Comparison of ENCODE assay signal across 2 cellular contexts in the genomic region with DNA sequence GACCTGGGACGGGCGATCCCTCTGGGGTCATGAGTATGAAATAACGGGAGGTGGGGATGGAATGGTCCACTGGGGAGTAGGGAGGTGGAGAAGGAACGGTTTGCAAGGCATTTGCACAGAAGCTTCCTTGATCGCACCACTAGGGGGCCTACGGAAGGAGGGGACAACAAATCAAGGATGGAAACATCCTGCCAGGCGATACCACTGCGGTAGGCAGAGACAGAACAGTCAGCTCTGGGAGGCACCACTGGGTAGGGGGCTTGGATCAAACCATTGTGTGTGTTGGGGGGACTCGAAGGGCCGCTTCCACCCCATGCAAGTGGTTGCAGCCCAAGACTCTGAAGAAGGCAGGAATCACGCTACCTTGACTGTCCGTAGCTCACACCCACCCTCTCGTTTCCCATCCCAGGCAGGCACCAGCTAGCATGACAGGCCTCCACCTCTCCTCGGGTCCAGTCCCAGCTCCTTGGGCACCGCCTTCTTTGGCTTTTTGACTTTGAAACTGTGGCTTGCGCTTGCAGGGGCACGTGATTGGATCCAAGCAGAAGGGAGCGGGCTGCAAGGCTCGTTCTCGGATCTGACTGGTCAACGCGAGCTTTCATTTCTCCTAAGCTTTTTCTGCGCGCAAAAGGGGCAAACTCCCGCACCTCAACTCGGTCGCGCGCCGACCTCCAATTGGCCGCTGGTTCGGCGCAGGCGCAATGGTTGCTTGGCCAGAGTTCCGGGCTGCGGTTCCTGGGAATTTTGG.
TF ChIP-seq lines count a peak whose summit lies in the region.

No MANE protein-coding gene starts in this region.

TF ChIP-seq in HEK293, 187 proteins besides CTCF, POLR2A, EP300 and RAD21:
- TF ChIP-seq, protein P1, sequence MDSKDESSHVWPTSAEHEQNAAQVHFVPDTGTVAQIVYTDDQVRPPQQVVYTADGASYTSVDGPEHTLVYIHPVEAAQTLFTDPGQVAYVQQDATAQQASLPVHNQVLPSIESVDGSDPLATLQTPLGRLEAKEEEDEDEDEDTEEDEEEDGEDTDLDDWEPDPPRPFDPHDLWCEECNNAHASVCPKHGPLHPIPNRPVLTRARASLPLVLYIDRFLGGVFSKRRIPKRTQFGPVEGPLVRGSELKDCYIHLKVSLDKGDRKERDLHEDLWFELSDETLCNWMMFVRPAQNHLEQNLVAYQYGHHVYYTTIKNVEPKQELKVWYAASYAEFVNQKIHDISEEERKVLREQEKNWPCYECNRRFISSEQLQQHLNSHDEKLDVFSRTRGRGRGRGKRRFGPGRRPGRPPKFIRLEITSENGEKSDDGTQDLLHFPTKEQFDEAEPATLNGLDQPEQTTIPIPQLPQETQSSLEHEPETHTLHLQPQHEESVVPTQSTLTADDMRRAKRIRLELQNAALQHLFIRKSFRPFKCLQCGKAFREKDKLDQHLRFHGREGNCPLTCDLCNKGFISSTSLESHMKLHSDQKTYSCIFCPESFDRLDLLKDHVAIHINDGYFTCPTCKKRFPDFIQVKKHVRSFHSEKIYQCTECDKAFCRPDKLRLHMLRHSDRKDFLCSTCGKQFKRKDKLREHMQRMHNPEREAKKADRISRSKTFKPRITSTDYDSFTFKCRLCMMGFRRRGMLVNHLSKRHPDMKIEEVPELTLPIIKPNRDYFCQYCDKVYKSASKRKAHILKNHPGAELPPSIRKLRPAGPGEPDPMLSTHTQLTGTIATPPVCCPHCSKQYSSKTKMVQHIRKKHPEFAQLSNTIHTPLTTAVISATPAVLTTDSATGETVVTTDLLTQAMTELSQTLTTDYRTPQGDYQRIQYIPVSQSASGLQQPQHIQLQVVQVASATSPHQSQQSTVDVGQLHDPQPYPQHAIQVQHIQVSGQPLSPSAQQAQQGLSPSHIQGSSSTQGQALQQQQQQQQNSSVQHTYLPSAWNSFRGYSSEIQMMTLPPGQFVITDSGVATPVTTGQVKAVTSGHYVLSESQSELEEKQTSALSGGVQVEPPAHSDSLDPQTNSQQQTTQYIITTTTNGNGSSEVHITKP (tag by site-specific recombination; IDR thresholded peaks at IDR 0.05) = peak; percentile 93
- TF ChIP-seq ZNF549 (tag by site-specific recombination; IDR thresholded peaks at IDR 0.05) = no peak
- TF ChIP-seq ZNF391 (tag by site-specific recombination; IDR thresholded peaks at IDR 0.05; ENCODE audit: borderline replicate concordance, low read depth) = no peak
- TF ChIP-seq TRIM28 (IDR thresholded peaks at IDR 0.05; ENCODE audit: borderline replicate concordance, low read length) = 0 out of 2 replicates have a peak, but pooled peaks have one; percentile 33

TF ChIP-seq in HepG2, 621 proteins besides CTCF, POLR2A, EP300 and RAD21:
- no peak for TF ChIP-seq HOXD1 (CRISPR knock-in tag; IDR thresholded peaks at IDR 0.05)
- TF ChIP-seq NR2F6 (IDR thresholded peaks at IDR 0.05) = no peak
- TF ChIP-seq NR2F6 (CRISPR knock-in tag; IDR thresholded peaks at IDR 0.05) = no peak
- no peak for TF ChIP-seq ZNF607 (CRISPR knock-in tag; IDR thresholded peaks at IDR 0.05; ENCODE audit: borderline replicate concordance)
- TF ChIP-seq, protein P2, sequence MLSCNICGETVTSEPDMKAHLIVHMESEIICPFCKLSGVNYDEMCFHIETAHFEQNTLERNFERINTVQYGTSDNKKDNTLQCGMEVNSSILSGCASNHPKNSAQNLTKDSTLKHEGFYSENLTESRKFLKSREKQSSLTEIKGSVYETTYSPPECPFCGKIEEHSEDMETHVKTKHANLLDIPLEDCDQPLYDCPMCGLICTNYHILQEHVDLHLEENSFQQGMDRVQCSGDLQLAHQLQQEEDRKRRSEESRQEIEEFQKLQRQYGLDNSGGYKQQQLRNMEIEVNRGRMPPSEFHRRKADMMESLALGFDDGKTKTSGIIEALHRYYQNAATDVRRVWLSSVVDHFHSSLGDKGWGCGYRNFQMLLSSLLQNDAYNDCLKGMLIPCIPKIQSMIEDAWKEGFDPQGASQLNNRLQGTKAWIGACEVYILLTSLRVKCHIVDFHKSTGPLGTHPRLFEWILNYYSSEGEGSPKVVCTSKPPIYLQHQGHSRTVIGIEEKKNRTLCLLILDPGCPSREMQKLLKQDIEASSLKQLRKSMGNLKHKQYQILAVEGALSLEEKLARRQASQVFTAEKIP (CRISPR knock-in tag; IDR thresholded peaks at IDR 0.05; ENCODE audit: borderline replicate concordance) = no peak
- no peak for TF ChIP-seq ZNF333 (CRISPR knock-in tag; IDR thresholded peaks at IDR 0.05; ENCODE audit: borderline replicate concordance)
- TF ChIP-seq ZNF326 (CRISPR knock-in tag; IDR thresholded peaks at IDR 0.05; ENCODE audit: borderline replicate concordance) = no peak
- no peak for TF ChIP-seq ZFAT (CRISPR knock-in tag; conservative IDR thresholded peaks at IDR 0.05)
- TF ChIP-seq, protein P1 (CRISPR knock-in tag; IDR thresholded peaks at IDR 0.05; ENCODE audit: low read depth) = peak; percentile 49; the same call in 1 of the 2 replicates
- TF ChIP-seq SMC3 (IDR thresholded peaks at IDR 0.05; ENCODE audit: low read length) = peak; percentile 21; the same call in 1 of the 2 replicates
- no peak for TF ChIP-seq YY1 (IDR thresholded peaks at IDR 0.05; ENCODE audit: insufficient read depth, insufficient replicate concordance, low read depth, low read length)
- peak; percentile 26 for TF ChIP-seq STAG1 (CRISPR knock-in tag; IDR thresholded peaks at IDR 0.05)
- TF ChIP-seq EEA1 (CRISPR knock-in tag; IDR thresholded peaks at IDR 0.05; ENCODE audit: borderline replicate concordance) = no peak
- no peak for TF ChIP-seq ZNF672 (CRISPR knock-in tag; IDR thresholded peaks at IDR 0.05)
- TF ChIP-seq, protein P3, sequence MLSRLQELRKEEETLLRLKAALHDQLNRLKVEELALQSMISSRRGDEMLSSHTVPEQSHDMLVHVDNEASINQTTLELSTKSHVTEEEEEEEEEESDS (CRISPR knock-in tag; IDR thresholded peaks at IDR 0.05; ENCODE audit: borderline replicate concordance) = no peak
- TF ChIP-seq BHLHE40 (IDR thresholded peaks at IDR 0.05; ENCODE audit: low read length) = no peak
TF ChIP-seq in HepG2: peak in this region for 3.
